9 cellular contexts compared by ENCODE assay signal in the genomic region with DNA sequence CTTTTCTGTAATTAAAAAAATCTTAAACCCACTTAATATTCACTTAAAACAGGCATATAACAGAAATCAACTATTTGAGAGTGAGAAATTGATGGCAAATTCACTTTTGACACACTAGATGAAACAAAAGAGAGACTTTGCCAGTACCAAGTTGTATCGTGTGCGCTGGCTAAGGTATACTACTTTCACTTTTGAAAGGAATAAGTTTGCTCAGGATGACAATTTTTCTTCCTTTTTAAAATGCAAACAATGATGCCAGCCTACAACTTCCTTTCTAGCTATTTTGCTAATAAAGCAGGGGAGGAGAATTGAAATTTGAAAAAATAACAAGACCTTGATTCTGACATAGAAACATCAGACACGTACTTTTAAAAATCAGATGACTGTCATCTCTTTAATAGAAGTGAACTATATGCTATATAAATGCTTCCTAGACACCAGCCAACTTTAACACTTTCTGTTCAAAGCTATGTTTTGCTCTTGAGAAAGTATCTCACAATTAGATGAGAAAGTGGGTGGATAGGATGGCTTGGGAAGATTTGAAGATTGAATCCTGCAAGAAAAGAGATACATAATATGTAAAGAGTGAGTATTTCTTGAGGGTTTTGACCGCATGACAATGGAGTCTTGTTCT. TPM values are rescaled to one million over a fixed set of nuclear protein-coding genes. Genes with fewer than 3 reads are reported as not detected.
DNase-seq lines count a peak whose midpoint lies in the region; ATAC-seq, FAIRE-seq and TF ChIP-seq lines count a peak whose summit lies in the region.
"Had no signal": no experiment of that assay in that cellular context is flagged by ENCODE, and none has a peak within 500 bp of the region (broad histone marks: within the 10 kb centered on the region; RNA-seq: fewer than 3 reads in every experiment).

No MANE protein-coding gene starts in this region.

- H3K4me1 Mint-ChIP-seq in CD4-positive, alpha-beta memory T cell = peaks cover 5 to 16% (median 10%) of the 10 kb centered on the region in 4 donors

- WGBS in ovary, 3 donors = 5 to 8% (median 8%) methylated on average over 4 of the region's 4 CpGs

- H3K27ac ChIP-seq in CD4-positive, alpha-beta memory T cell (ENCODE audit: low read depth, low read length) = no peak overlapping the region
- H3K27ac ChIP-seq in Panc1 (ENCODE audit: low read length) (peak overlapping the region; percentile 98), duodenal mucosa (ENCODE audit: low read depth, low read length) (no peak overlapping the region), ovary (peak overlapping the region; percentile 66 to 87)

- intact Hi-C loops in CD4-positive, alpha-beta memory T cell (cut with micrococcal nuclease) = no loop called here
- intact Hi-C loops in Panc1 (cut with micrococcal nuclease; ENCODE audit: unreplicated experiment) = loop anchor here (5.0 kb wide), 2 partner anchors 45 to 500 kb away; no protein-coding TSS in a partner anchor
- intact Hi-C loops in ovary (cut with DNase I) = loop anchor here in 2 of 4 donors (5.0 to 10.0 kb wide), 3 partner anchors 45 to 55 kb away; no protein-coding TSS in a partner anchor

- H3K9me3 Mint-ChIP-seq in CD4-positive, alpha-beta memory T cell = no peaks in the 10 kb centered on the region

- peaks cover 6% of the 10 kb centered on the region for H3K4me1 ChIP-seq in CD4-positive, alpha-beta memory T cell (ENCODE audit: insufficient read depth, low read length)
- peaks cover 58% of the 10 kb centered on the region for H3K4me1 ChIP-seq in Panc1 (ENCODE audit: control insufficient read depth, insufficient read depth, low read length)
- no peaks in the 10 kb centered on the region for H3K4me1 ChIP-seq in duodenal mucosa (ENCODE audit: control insufficient read depth in 1 of 2, insufficient read depth in 2 of 2, low read length in 2 of 2)
- H3K4me1 ChIP-seq in ovary (ENCODE audit: insufficient read depth) = peaks cover 13% of the 10 kb centered on the region

- TF ChIP-seq EP300 in ovary (IDR thresholded peaks at IDR 0.05) = no peak

- in situ Hi-C loops in Panc1 (cut with HindIII; ENCODE audit: low pct_unique_long_range_greater_than_20kb, low sequenced_read_pairs) = no loop called here

- peak; percentile 44 for ATAC-seq in Panc1
- no peak for ATAC-seq in HG03039 (IDR thresholded peaks at IDR 0.05; ENCODE audit: unreplicated experiment)

- TF ChIP-seq CTCF in Panc1 (IDR thresholded peaks at IDR 0.05) = no peak
- TF ChIP-seq CTCF in ovary (IDR thresholded peaks at IDR 0.05) = no peak
- TF ChIP-seq CTCF in D721Med (IDR thresholded peaks at IDR 0.05; ENCODE audit: insufficient read depth, missing control alignments) = no peak
- TF ChIP-seq CTCF in GM20000 (IDR thresholded peaks at IDR 0.05; ENCODE audit: extremely low read depth, missing control alignments) = no peak

- no peak for TF ChIP-seq POLR2A in ovary (IDR thresholded peaks at IDR 0.05)

- no peaks in the 10 kb centered on the region for H3K36me3 Mint-ChIP-seq in CD4-positive, alpha-beta memory T cell

- H3K4me3 Mint-ChIP-seq in CD4-positive, alpha-beta memory T cell = peak overlapping the region in 7 of 8 donors; percentile 41 to 73 (median 58)

- CTCF ChIA-PET in CD4-positive, alpha-beta memory T cell (lab: Charles Lee; ENCODE audit: partially characterized antibody) = interaction anchor here (1.3 kb wide), 1 partner anchor 8 kb away, joined by 3 read pairs; no protein-coding TSS in a partner anchor
- CTCF ChIA-PET in Panc1 (lab: Charles Lee) = interaction anchor here (1.3 kb wide), 1 partner anchor 45 kb away, joined by 6 read pairs; no protein-coding TSS in a partner anchor

- H3K9me3 ChIP-seq in CD4-positive, alpha-beta memory T cell (ENCODE audit: control insufficient read depth in 1 of 2, low read length in 2 of 2) = no peaks in the 10 kb centered on the region
- H3K9me3 ChIP-seq in Panc1 (ENCODE audit: control insufficient read depth, insufficient read depth, low read depth, low read length) = no peaks in the 10 kb centered on the region
- no peaks in the 10 kb centered on the region for H3K9me3 ChIP-seq in duodenal mucosa (ENCODE audit: control insufficient read depth in 1 of 2, low read length in 2 of 2)
- no peaks in the 10 kb centered on the region for H3K9me3 ChIP-seq in ovary

- no peak overlapping the region for H3K9ac ChIP-seq in duodenal mucosa (ENCODE audit: low read depth in 1 of 2, low read length in 2 of 2)

- POLR2A ChIA-PET in CD4-positive, alpha-beta memory T cell (lab: Charles Lee; ENCODE audit: partially characterized antibody) = no interaction called here
- POLR2A ChIA-PET in Panc1 (lab: Charles Lee) = interaction anchor here (0.6 to 0.7 kb wide), 4 partner anchors 18 to 237 kb away, joined by 3 to 4 read pairs (median 4); no protein-coding TSS in a partner anchor

- no peak for DNase-seq in CD4-positive, alpha-beta memory T cell
- no peak for DNase-seq in Panc1 (ENCODE audit: low read depth, low spot score)
- no peak for DNase-seq in ovary
- DNase-seq in D721Med (ENCODE audit: insufficient read length, low spot score) = no peak
- no peak for DNase-seq in NCI-H526 (lab: John Stamatoyannopoulos, UW)
- no peak for DNase-seq in GM20000 (ENCODE audit: low spot score)
- DNase-seq: NK-92 treated with Interleukin-12 subunit alpha and Interleukin-12 subunit beta, amount 100 ng/mL, for 24 hours had no signal

- H3K27ac Mint-ChIP-seq in CD4-positive, alpha-beta memory T cell = no peak overlapping the region

- FAIRE-seq in D721Med (lab: Jason Lieb, UNC) = no peak

- BruUV-seq in Panc1 (replicated peaks; lab: Mats Ljungman, UMichigan) = TSS peak; percentile 97

- H3K27me3 ChIP-seq in CD4-positive, alpha-beta memory T cell (ENCODE audit: insufficient read depth, low read length) = no peaks in the 10 kb centered on the region
- H3K27me3 ChIP-seq in Panc1 (ENCODE audit: control insufficient read depth, insufficient read depth, low read length) = no peaks in the 10 kb centered on the region
- no peaks in the 10 kb centered on the region for H3K27me3 ChIP-seq in duodenal mucosa (ENCODE audit: control insufficient read depth in 1 of 2, insufficient read depth in 2 of 2, low read length in 2 of 2)
- H3K27me3 ChIP-seq in ovary = no peaks in the 10 kb centered on the region

- no peak overlapping the region for H3K4me3 ChIP-seq in CD4-positive, alpha-beta memory T cell (ENCODE audit: low read length in 2 of 2)
- H3K4me3 ChIP-seq in Panc1 (ENCODE audit: low read depth in 2 of 2, low read length in 2 of 2) = peak overlapping the region; percentile 44 to 73
- peak overlapping the region; percentile 45 to 54 for H3K4me3 ChIP-seq in duodenal mucosa (ENCODE audit: low read depth in 1 of 2, low read length in 2 of 2)
- peak overlapping the region; percentile 43 for H3K4me3 ChIP-seq in ovary

- no peaks in the 10 kb centered on the region for H3K36me3 ChIP-seq in CD4-positive, alpha-beta memory T cell (ENCODE audit: insufficient read depth, low read length)
- H3K36me3 ChIP-seq in Panc1 (ENCODE audit: control insufficient read depth, insufficient read depth, low read length) = no peaks in the 10 kb centered on the region
- no peaks in the 10 kb centered on the region for H3K36me3 ChIP-seq in duodenal mucosa (ENCODE audit: control insufficient read depth in 1 of 2, insufficient read depth in 2 of 2, low read length in 2 of 2)
- H3K36me3 ChIP-seq in ovary = no peaks in the 10 kb centered on the region

- peaks cover 2 to 6% of the 10 kb centered on the region in 2 donors for H3K27me3 Mint-ChIP-seq in CD4-positive, alpha-beta memory T cell

RNA-seq across cellular contexts. Expression of gene BLID, which starts 41.6 kb away (rescaled TPM):
- total RNA-seq in CD4-positive, alpha-beta memory T cell = not detected
- not detected for polyA plus RNA-seq in CD4-positive, alpha-beta memory T cell
- total RNA-seq in Panc1 (2021; ENCODE audit: unreplicated experiment) = 0.41 TPM
- not detected for polyA plus RNA-seq in Panc1 (2012; ENCODE audit: insufficient read length)
- total RNA-seq in ovary = 10 to 100 TPM in 1 of 7 donors, 1 to 10 TPM in 6; 1.3 to 13.2 (median 4.1) TPM
- under 1 TPM in 1 of 2 donors, not detected in 1; 0.32 TPM for polyA plus RNA-seq in ovary

Comparison
In these comparisons a context has a peak if more than half of its experiments do, and no peak if none do; other contexts are left out.
1. H3K27ac ChIP-seq: peak in Panc1 (single experiment) and ovary (2 of 2); none in CD4-positive, alpha-beta memory T cell (single experiment) and duodenal mucosa (single experiment).
2. H3K4me3 ChIP-seq: peak in Panc1 (2 of 2), duodenal mucosa (2 of 2) and ovary (single experiment); none in CD4-positive, alpha-beta memory T cell (0 of 2).